In the genomic region with DNA sequence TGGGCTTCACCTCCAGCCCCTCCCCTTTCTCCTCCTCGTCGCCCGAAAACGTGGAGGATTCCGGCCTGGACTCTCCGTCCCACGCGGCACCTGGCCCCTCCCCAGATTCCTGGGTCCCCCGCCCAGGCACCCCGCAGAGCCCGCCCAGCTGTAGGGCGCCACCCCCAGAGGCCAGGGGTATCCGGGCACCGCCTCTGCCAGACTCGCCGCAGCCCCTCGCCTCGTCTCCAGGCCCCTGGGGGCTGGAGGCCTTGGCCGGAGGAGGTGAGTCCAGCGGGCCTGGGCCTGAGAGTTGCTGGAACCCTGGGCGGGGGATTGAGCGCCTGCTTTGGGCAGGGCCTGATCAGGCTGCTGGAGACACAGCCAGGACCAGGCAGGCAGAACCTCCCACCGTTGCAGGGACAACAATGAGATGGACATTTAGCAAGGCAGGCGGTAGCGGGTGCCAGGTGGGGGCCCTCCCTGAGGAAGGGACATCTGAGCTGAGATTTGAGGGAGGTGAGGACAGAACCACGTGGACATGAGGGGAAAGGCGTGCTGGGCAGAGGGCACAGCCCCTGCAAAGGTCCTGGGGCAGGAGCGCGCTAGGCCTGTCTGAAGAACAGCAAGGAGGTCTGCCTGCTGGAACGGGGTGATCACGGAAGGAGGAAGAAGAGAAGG, we compare ENCODE assay signal across 1 cellular context.
A peak's percentile ranks its signal among the peaks of the same experiment; 100 is the strongest.
TF ChIP-seq lines count a peak whose summit lies in the region.

No MANE protein-coding gene starts in this region.

TF ChIP-seq in A549, 52 proteins besides CTCF, POLR2A, EP300 and RAD21:
- TF ChIP-seq MAZ (IDR thresholded peaks at IDR 0.05; ENCODE audit: borderline replicate concordance, low read depth, low read length) (no peak), TFCP2L1 (CRISPR knock-in tag; IDR thresholded peaks at IDR 0.05) (no peak), FOSB (CRISPR knock-in tag; IDR thresholded peaks at IDR 0.05) (no peak), NPAS2 (CRISPR knock-in tag; IDR thresholded peaks at IDR 0.05; ENCODE audit: borderline replicate concordance) (no peak), ZNF302 (CRISPR knock-in tag; IDR thresholded peaks at IDR 0.05) (no peak), NR3C1 (IDR thresholded peaks at IDR 0.05) (no peak), BHLHE40 (IDR thresholded peaks at IDR 0.05; ENCODE audit: low read depth, low read length) (no peak), SMC3 (IDR thresholded peaks at IDR 0.05) (no peak), POLR2AphosphoS2 (conservative IDR thresholded peaks at IDR 0.05; ENCODE audit: low read length) (no peak), TP53 (CRISPR knock-in tag; IDR thresholded peaks at IDR 0.05) (no peak), RFX5 (IDR thresholded peaks at IDR 0.05) (no peak), ZSCAN20 (CRISPR knock-in tag; IDR thresholded peaks at IDR 0.05) (no peak), GATA3 (IDR thresholded peaks at IDR 0.05; ENCODE audit: borderline replicate concordance) (no peak), JUNB (IDR thresholded peaks at IDR 0.05) (no peak), RNF2 (IDR thresholded peaks at IDR 0.05; ENCODE audit: borderline replicate concordance, low read depth) (no peak), CBX8 (IDR thresholded peaks at IDR 0.05) (no peak), CHD4 (IDR thresholded peaks at IDR 0.05; ENCODE audit: borderline replicate concordance) (no peak), JUN (IDR thresholded peaks at IDR 0.05) (0 out of 5 replicates have a peak, but pooled peaks of 1 of the 2 experiments have one; percentile 32), MAFK (IDR thresholded peaks at IDR 0.05; ENCODE audit: partially characterized antibody) (no peak), HOXB5 (CRISPR knock-in tag; IDR thresholded peaks at IDR 0.05) (no peak), KDM1A (IDR thresholded peaks at IDR 0.05; ENCODE audit: low read depth) (peak; percentile 91; the same call in 1 of the 2 replicates), PHF8 (IDR thresholded peaks at IDR 0.05; ENCODE audit: borderline replicate concordance, low read depth) (0 out of 2 replicates have a peak, but pooled peaks have one; percentile 28), HDAC2 (IDR thresholded peaks at IDR 0.05) (peak; percentile 79; the same call in 1 of the 2 replicates)
- TF ChIP-seq, protein P1, sequence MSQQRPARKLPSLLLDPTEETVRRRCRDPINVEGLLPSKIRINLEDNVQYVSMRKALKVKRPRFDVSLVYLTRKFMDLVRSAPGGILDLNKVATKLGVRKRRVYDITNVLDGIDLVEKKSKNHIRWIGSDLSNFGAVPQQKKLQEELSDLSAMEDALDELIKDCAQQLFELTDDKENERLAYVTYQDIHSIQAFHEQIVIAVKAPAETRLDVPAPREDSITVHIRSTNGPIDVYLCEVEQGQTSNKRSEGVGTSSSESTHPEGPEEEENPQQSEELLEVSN (IDR thresholded peaks at IDR 0.05; ENCODE audit: borderline replicate concordance, low read depth) = peak; percentile 54; the same call in 1 of the 2 replicates
- TF ChIP-seq, protein P2, sequence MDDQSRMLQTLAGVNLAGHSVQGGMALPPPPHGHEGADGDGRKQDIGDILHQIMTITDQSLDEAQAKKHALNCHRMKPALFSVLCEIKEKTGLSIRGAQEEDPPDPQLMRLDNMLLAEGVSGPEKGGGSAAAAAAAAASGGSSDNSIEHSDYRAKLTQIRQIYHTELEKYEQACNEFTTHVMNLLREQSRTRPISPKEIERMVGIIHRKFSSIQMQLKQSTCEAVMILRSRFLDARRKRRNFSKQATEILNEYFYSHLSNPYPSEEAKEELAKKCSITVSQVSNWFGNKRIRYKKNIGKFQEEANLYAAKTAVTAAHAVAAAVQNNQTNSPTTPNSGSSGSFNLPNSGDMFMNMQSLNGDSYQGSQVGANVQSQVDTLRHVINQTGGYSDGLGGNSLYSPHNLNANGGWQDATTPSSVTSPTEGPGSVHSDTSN (IDR thresholded peaks at IDR 0.05) = no peak
- TF ChIP-seq, protein P3, sequence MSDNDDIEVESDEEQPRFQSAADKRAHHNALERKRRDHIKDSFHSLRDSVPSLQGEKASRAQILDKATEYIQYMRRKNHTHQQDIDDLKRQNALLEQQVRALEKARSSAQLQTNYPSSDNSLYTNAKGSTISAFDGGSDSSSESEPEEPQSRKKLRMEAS (IDR thresholded peaks at IDR 0.05) = peak; percentile 84
- TF ChIP-seq, protein P4, sequence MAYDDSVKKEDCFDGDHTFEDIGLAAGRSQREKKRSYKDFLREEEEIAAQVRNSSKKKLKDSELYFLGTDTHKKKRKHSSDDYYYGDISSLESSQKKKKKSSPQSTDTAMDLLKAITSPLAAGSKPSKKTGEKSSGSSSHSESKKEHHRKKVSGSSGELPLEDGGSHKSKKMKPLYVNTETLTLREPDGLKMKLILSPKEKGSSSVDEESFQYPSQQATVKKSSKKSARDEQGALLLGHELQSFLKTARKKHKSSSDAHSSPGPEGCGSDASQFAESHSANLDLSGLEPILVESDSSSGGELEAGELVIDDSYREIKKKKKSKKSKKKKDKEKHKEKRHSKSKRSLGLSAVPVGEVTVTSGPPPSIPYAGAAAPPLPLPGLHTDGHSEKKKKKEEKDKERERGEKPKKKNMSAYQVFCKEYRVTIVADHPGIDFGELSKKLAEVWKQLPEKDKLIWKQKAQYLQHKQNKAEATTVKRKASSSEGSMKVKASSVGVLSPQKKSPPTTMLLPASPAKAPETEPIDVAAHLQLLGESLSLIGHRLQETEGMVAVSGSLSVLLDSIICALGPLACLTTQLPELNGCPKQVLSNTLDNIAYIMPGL (CRISPR knock-in tag; IDR thresholded peaks at IDR 0.05; ENCODE audit: borderline replicate concordance) = no peak
- TF ChIP-seq, protein P5, sequence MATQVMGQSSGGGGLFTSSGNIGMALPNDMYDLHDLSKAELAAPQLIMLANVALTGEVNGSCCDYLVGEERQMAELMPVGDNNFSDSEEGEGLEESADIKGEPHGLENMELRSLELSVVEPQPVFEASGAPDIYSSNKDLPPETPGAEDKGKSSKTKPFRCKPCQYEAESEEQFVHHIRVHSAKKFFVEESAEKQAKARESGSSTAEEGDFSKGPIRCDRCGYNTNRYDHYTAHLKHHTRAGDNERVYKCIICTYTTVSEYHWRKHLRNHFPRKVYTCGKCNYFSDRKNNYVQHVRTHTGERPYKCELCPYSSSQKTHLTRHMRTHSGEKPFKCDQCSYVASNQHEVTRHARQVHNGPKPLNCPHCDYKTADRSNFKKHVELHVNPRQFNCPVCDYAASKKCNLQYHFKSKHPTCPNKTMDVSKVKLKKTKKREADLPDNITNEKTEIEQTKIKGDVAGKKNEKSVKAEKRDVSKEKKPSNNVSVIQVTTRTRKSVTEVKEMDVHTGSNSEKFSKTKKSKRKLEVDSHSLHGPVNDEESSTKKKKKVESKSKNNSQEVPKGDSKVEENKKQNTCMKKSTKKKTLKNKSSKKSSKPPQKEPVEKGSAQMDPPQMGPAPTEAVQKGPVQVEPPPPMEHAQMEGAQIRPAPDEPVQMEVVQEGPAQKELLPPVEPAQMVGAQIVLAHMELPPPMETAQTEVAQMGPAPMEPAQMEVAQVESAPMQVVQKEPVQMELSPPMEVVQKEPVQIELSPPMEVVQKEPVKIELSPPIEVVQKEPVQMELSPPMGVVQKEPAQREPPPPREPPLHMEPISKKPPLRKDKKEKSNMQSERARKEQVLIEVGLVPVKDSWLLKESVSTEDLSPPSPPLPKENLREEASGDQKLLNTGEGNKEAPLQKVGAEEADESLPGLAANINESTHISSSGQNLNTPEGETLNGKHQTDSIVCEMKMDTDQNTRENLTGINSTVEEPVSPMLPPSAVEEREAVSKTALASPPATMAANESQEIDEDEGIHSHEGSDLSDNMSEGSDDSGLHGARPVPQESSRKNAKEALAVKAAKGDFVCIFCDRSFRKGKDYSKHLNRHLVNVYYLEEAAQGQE (IDR thresholded peaks at IDR 0.05) = no peak
- TF ChIP-seq, protein P6, sequence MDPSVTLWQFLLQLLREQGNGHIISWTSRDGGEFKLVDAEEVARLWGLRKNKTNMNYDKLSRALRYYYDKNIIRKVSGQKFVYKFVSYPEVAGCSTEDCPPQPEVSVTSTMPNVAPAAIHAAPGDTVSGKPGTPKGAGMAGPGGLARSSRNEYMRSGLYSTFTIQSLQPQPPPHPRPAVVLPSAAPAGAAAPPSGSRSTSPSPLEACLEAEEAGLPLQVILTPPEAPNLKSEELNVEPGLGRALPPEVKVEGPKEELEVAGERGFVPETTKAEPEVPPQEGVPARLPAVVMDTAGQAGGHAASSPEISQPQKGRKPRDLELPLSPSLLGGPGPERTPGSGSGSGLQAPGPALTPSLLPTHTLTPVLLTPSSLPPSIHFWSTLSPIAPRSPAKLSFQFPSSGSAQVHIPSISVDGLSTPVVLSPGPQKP (IDR thresholded peaks at IDR 0.05; ENCODE audit: low read depth, low read length) = no peak
